Comparison of ENCODE assay signal across 8 cellular contexts in the genomic region with DNA sequence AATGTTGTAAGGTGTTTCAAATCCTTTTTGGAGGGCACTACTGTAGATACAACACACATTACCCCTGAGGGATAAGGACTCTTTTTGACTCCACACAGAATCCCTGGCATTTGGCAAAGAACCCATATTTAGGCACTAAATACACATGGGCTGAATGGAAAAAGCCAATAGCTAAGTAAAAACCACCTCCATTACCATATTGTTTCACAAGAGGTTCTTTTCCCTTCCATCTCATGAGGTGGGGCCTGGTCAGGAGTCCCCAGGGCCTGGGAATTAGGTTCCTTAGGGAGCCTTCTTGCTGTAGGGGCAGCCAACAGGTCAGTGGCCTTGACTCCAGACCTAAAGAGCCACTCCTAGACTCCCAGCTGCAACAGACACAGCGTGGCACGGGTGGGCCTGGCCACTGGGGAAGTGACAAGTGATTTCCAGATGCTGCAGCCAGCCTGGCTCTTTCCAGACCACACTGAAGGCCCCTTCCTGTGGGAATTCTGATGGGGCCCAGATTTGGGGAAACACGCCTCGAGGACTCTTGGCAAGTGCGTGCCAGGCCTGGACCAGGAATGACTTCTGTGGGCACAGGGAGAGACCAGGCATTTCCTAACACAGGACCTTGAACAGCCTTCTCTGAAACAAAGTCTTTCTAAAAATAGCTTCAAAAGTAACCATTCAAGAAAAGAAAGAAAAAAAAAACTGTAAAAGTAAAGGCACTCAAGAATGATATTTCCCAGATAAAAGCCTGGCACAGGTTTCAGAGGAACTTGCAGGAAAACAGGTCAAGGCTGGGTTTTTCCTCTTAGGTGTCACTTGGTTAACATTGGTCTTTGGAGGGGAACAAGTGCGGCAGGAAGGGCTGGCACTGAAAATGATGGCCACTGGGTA. TPM values are rescaled to one million over a fixed set of nuclear protein-coding genes. Genes with fewer than 3 reads are reported as not detected.
DNase-seq lines count a peak whose midpoint lies in the region; ATAC-seq, FAIRE-seq and TF ChIP-seq lines count a peak whose summit lies in the region.

No MANE protein-coding gene starts in this region.

- H3K36me3 ChIP-seq in mesodermal cell (ENCODE audit: control insufficient read depth, insufficient read depth, low read length) (peaks cover 73% of the 10 kb centered on the region), vagina (no peaks in the 10 kb centered on the region)

- no peaks in the 10 kb centered on the region for H3K27me3 ChIP-seq in vagina

- H3K4me3 ChIP-seq in mesodermal cell (ENCODE audit: extremely low read depth, insufficient read depth, low read length, poor library complexity, severe bottlenecking) = no peak overlapping the region
- H3K4me3 ChIP-seq in vagina = no peak overlapping the region

- 93 to 97% methylated on average over 5 to 6 of the region's 6 CpGs for WGBS in mesodermal cell (ENCODE audit: insufficient coverage in 2 of 2), 2 experiments

- DNase-seq in activated naive CD4-positive, alpha-beta T cell treated with anti-CD3 and anti-CD28 coated beads, Interleukin-2, amount 10 ng/mL, durations not matched to agents 7 days and 5 days = no peak
- no peak for DNase-seq in activated naive CD4-positive, alpha-beta T cell treated with anti-CD3 and anti-CD28 coated beads, Interleukin-2, amount 50 U/mL, for 16 hours
- DNase-seq in caudate nucleus (lab: John Stamatoyannopoulos, UW) (no peak), vagina (ENCODE audit: extremely low spot score in 2 of 2) (no peak), GM19239 (ENCODE audit: insufficient read length, low spot score) (no peak)
- DNase-seq in effector CD4-positive, alpha-beta T cell = no peak

- H3K9me3 Mint-ChIP-seq in activated naive CD4-positive, alpha-beta T cell treated with anti-CD3 and anti-CD28 coated beads, Interleukin-2, amount 10 ng/mL, durations not matched to agents 7 days and 5 days = no peaks in the 10 kb centered on the region

- no peak for TF ChIP-seq CTCF in vagina (IDR thresholded peaks at IDR 0.05)

- ATAC-seq in GM19395 (IDR thresholded peaks at IDR 0.05; ENCODE audit: unreplicated experiment) = no peak

- H3K4me3 Mint-ChIP-seq in activated naive CD4-positive, alpha-beta T cell treated with anti-CD3 and anti-CD28 coated beads, Interleukin-2, amount 10 ng/mL, durations not matched to agents 7 days and 5 days = no peak overlapping the region

- H3K36me3 Mint-ChIP-seq in activated naive CD4-positive, alpha-beta T cell treated with anti-CD3 and anti-CD28 coated beads, Interleukin-2, amount 10 ng/mL, durations not matched to agents 7 days and 5 days = peaks cover 36% of the 10 kb centered on the region

- H3K27ac ChIP-seq in caudate nucleus (ENCODE audit: low read depth, low read length) = peak overlapping the region; percentile 72
- peak overlapping the region; percentile 97 for H3K27ac ChIP-seq in mesodermal cell (ENCODE audit: low read depth, low read length, severe bottlenecking)
- H3K27ac ChIP-seq in vagina = peak overlapping the region; percentile 92

- H3K27me3 Mint-ChIP-seq in activated naive CD4-positive, alpha-beta T cell treated with anti-CD3 and anti-CD28 coated beads, Interleukin-2, amount 10 ng/mL, durations not matched to agents 7 days and 5 days = no peaks in the 10 kb centered on the region

- CTCF ChIA-PET in activated naive CD4-positive, alpha-beta T cell treated with anti-CD3 and anti-CD28 coated beads, Interleukin-2, amount 10 ng/mL, durations not matched to agents 7 days and 5 days (lab: Charles Lee) = no interaction called here

- H3K9me3 ChIP-seq in mesodermal cell (ENCODE audit: control insufficient read depth, low read length) (no peaks in the 10 kb centered on the region), vagina (no peaks in the 10 kb centered on the region)

- FAIRE-seq in GM19239 (lab: Jason Lieb, UNC) = no peak

- TF ChIP-seq POLR2A in vagina (IDR thresholded peaks at IDR 0.05) = no peak

- H3K4me1 Mint-ChIP-seq in activated naive CD4-positive, alpha-beta T cell treated with anti-CD3 and anti-CD28 coated beads, Interleukin-2, amount 10 ng/mL, durations not matched to agents 7 days and 5 days = peaks cover 56% of the 10 kb centered on the region

- intact Hi-C loops in vagina (cut with DNase I) = no loop called here

- peak overlapping the region; percentile 93 for H3K27ac Mint-ChIP-seq in activated naive CD4-positive, alpha-beta T cell treated with anti-CD3 and anti-CD28 coated beads, Interleukin-2, amount 10 ng/mL, durations not matched to agents 7 days and 5 days

- H3K4me1 ChIP-seq in mesodermal cell (ENCODE audit: control insufficient read depth, insufficient read depth, low read length, poor library complexity, severe bottlenecking) (peaks cover 75% of the 10 kb centered on the region), vagina (peaks cover 78% of the 10 kb centered on the region)

RNA-seq across cellular contexts. Expression of a gene that starts 18.1 kb away (rescaled TPM):
- 39.1 TPM for polyA plus RNA-seq in mesodermal cell (2013, experiment 1 of 2)
- polyA plus RNA-seq in mesodermal cell (2013, experiment 2 of 2) = 31.0 TPM
- total RNA-seq in vagina = 38.1 TPM

RNA-seq across cellular contexts. Expression of a gene that starts 40.6 kb away (rescaled TPM):
- polyA plus RNA-seq in mesodermal cell (2013, experiment 1 of 2) = not detected
- polyA plus RNA-seq in mesodermal cell (2013, experiment 2 of 2) = not detected
- total RNA-seq in vagina = not detected
